Comparison of ENCODE assay signal across 1 cellular context in the genomic region with DNA sequence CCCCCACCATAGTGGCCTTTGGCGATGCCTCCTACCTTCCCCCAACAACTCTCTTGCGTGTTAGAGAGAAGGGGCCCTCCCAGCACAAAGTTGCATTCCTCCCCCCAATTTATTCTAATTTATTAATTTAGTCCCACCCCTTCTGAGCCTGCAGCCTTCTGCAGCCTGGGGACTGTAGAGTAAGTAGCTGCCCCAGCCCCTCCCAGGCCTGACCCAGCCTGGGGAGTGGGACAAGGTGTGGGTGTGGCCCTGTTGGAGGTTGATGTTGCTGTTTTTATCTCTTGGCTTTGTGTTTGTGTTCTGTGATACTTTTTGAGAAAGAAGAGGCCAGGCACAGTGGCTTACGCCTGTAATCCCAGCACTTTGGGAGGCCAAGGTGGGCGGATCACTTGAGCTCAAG.
TF ChIP-seq lines count a peak whose summit lies in the region.

No MANE protein-coding gene starts in this region.

TF ChIP-seq in IMR-90, 13 proteins besides CTCF, POLR2A, EP300 and RAD21:
- TF ChIP-seq RCOR1 (IDR thresholded peaks at IDR 0.05; ENCODE audit: insufficient replicate concordance, low read length) (no peak), FOS (IDR thresholded peaks at IDR 0.05; ENCODE audit: low read depth, low read length) (no peak), NFE2L2 (IDR thresholded peaks at IDR 0.05; ENCODE audit: low read depth, low read length) (no peak), CEBPB (IDR thresholded peaks at IDR 0.05; ENCODE audit: low read depth, low read length) (no peak), MAFK (IDR thresholded peaks at IDR 0.05; ENCODE audit: low read depth, low read length) (no peak), MAZ (IDR thresholded peaks at IDR 0.05; ENCODE audit: borderline replicate concordance, low read depth, low read length) (no peak), MXI1 (IDR thresholded peaks at IDR 0.05; ENCODE audit: borderline replicate concordance, low read depth, low read length) (no peak), SMC3 (IDR thresholded peaks at IDR 0.05; ENCODE audit: low read depth, low read length) (no peak)
- TF ChIP-seq, protein P1, sequence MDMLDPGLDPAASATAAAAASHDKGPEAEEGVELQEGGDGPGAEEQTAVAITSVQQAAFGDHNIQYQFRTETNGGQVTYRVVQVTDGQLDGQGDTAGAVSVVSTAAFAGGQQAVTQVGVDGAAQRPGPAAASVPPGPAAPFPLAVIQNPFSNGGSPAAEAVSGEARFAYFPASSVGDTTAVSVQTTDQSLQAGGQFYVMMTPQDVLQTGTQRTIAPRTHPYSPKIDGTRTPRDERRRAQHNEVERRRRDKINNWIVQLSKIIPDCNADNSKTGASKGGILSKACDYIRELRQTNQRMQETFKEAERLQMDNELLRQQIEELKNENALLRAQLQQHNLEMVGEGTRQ (IDR thresholded peaks at IDR 0.05; ENCODE audit: low read depth, low read length): no peak
- TF ChIP-seq, protein P2, sequence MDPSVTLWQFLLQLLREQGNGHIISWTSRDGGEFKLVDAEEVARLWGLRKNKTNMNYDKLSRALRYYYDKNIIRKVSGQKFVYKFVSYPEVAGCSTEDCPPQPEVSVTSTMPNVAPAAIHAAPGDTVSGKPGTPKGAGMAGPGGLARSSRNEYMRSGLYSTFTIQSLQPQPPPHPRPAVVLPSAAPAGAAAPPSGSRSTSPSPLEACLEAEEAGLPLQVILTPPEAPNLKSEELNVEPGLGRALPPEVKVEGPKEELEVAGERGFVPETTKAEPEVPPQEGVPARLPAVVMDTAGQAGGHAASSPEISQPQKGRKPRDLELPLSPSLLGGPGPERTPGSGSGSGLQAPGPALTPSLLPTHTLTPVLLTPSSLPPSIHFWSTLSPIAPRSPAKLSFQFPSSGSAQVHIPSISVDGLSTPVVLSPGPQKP (IDR thresholded peaks at IDR 0.05; ENCODE audit: borderline replicate concordance, low read depth, low read length): no peak
TF ChIP-seq in IMR-90: peak in this region for 0.
